23 cellular contexts compared by ENCODE assay signal in genomic region chr5:137825165-137825564, GRCh38. TPM values are rescaled to one million over a fixed set of nuclear protein-coding genes. Genes with fewer than 3 reads are reported as not detected.
"Had no signal": no experiment of that assay in that cellular context is flagged by ENCODE, and none has a peak within 500 bp of the region (broad histone marks: within the 10 kb centered on the region; RNA-seq: fewer than 3 reads in every experiment).

No MANE protein-coding gene starts in this region.

- H3K27me3 ChIP-seq: sigmoid colon, suprapubic skin had no signal

- H3K4me3 Mint-ChIP-seq: activated CD4-positive, alpha-beta memory T cell treated with anti-CD3 and anti-CD28 coated beads, Interleukin-2, amount 10 ng/mL, durations not matched to agents 7 days and 5 days; activated CD4-positive, alpha-beta T cell treated with anti-CD3 and anti-CD28 coated beads for 36 hours; activated naive CD8-positive, alpha-beta T cell treated with anti-CD3 and anti-CD28 coated beads for 36 hours; activated T-cell treated with anti-CD3 and anti-CD28 coated beads, Interleukin-2, amount 50 U/mL, for 72 hours; immature natural killer cell; memory B cell; nephron progenitor cell; type B pancreatic cell had no signal

- H3K4me1 Mint-ChIP-seq: activated CD4-positive, alpha-beta memory T cell treated with anti-CD3 and anti-CD28 coated beads, Interleukin-2, amount 10 ng/mL, durations not matched to agents 7 days and 5 days; activated CD4-positive, alpha-beta T cell treated with anti-CD3 and anti-CD28 coated beads for 36 hours; activated naive CD8-positive, alpha-beta T cell treated with anti-CD3 and anti-CD28 coated beads for 36 hours; immature natural killer cell; memory B cell had no signal

- H3K36me3 ChIP-seq: sigmoid colon, suprapubic skin had no signal

- DNase-seq: activated CD4-positive, alpha-beta memory T cell treated with anti-CD3 and anti-CD28 coated beads, Interleukin-2, amount 10 ng/mL, durations not matched to agents 7 days and 5 days; activated CD4-positive, alpha-beta T cell treated with anti-CD3 and anti-CD28 coated beads for 36 hours; activated CD8-positive, alpha-beta memory T cell treated with anti-CD3 and anti-CD28 coated beads, Interleukin-2, amount 50 U/mL, for 4 hours; activated gamma-delta T cell treated with Interleukin-2 at 50 U/mL for 16 hours; activated naive CD8-positive, alpha-beta T cell treated with anti-CD3 and anti-CD28 coated beads for 36 hours; activated T-cell treated with anti-CD3 and anti-CD28 coated beads, Interleukin-2, amount 50 U/mL, for 72 hours; anterior cingulate cortex; effector CD4-positive, alpha-beta T cell; hypothalamus; immature natural killer cell; nephron progenitor cell; sigmoid colon; stimulated activated CD4-positive, alpha-beta T cell treated with anti-CD3 and anti-CD28 coated beads, Interleukin-2, amount 100 ng/mL, for 48 hours; stimulated activated CD8-positive, alpha-beta memory T cell treated with anti-CD3 and anti-CD28 coated beads, Interleukin-4, amount 100 ng/mL, for 48 hours; stimulated activated naive CD8-positive, alpha-beta T cell treated with anti-CD3 and anti-CD28 coated beads, Interleukin-15, Interleukin-2, amounts not matched to agents 100 U/mL and 50 U/mL, for 24 hours; SW 1271; T-helper 9 cell had no signal

- H3K27ac Mint-ChIP-seq: activated CD4-positive, alpha-beta memory T cell treated with anti-CD3 and anti-CD28 coated beads, Interleukin-2, amount 10 ng/mL, durations not matched to agents 7 days and 5 days; activated CD4-positive, alpha-beta T cell treated with anti-CD3 and anti-CD28 coated beads for 36 hours; activated naive CD8-positive, alpha-beta T cell treated with anti-CD3 and anti-CD28 coated beads for 36 hours; activated T-cell treated with anti-CD3 and anti-CD28 coated beads, Interleukin-2, amount 50 U/mL, for 72 hours; immature natural killer cell; memory B cell; nephron progenitor cell; type B pancreatic cell had no signal

- H3K4me1 ChIP-seq: suprapubic skin had no signal

- H3K4me3 ChIP-seq: coronary artery, sigmoid colon, suprapubic skin had no signal

- ATAC-seq: activated CD4-positive, alpha-beta T cell treated with anti-CD3 and anti-CD28 coated beads for 36 hours; activated T-cell treated with anti-CD3 and anti-CD28 coated beads, Interleukin-2, amount 50 U/mL, for 72 hours; stimulated activated naive CD8-positive, alpha-beta T cell treated with anti-CD3 and anti-CD28 coated beads, Interleukin-15, Interleukin-2, amounts not matched to agents 100 U/mL and 50 U/mL, for 24 hours had no signal

- H3K9me3 Mint-ChIP-seq: activated CD4-positive, alpha-beta memory T cell treated with anti-CD3 and anti-CD28 coated beads, Interleukin-2, amount 10 ng/mL, durations not matched to agents 7 days and 5 days; type B pancreatic cell had no signal

- H3K27ac ChIP-seq: coronary artery, sigmoid colon, suprapubic skin had no signal

- H3K9me3 ChIP-seq: sigmoid colon, suprapubic skin had no signal

- H3K27me3 Mint-ChIP-seq: activated CD4-positive, alpha-beta T cell treated with anti-CD3 and anti-CD28 coated beads for 36 hours; activated naive CD8-positive, alpha-beta T cell treated with anti-CD3 and anti-CD28 coated beads for 36 hours; memory B cell had no signal

- H3K36me3 Mint-ChIP-seq: activated naive CD8-positive, alpha-beta T cell treated with anti-CD3 and anti-CD28 coated beads for 36 hours; type B pancreatic cell had no signal

RNA-seq across cellular contexts. Expression of gene MYOT, which starts 42.5 kb away (rescaled TPM):
- total RNA-seq: activated CD4-positive, alpha-beta memory T cell treated with anti-CD3 and anti-CD28 coated beads, Interleukin-2, amount 10 ng/mL, durations not matched to agents 7 days and 5 days; activated CD4-positive, alpha-beta T cell treated with anti-CD3 and anti-CD28 coated beads for 36 hours; activated naive CD8-positive, alpha-beta T cell treated with anti-CD3 and anti-CD28 coated beads for 36 hours; activated T-cell treated with anti-CD3 and anti-CD28 coated beads, Interleukin-2, amount 50 U/mL, for 72 hours; osteoblast; pulmonary artery endothelial cell had no signal
